ENCODE assay signal across 8 cellular contexts in genomic region chr3:49930241-49930690, GRCh38. TPM values are rescaled to one million over a fixed set of nuclear protein-coding genes. Genes with fewer than 3 reads are reported as not detected.
A peak's percentile ranks its signal among the peaks of the same experiment; 100 is the strongest.
DNase-seq lines count a peak whose midpoint lies in the region; ATAC-seq and TF ChIP-seq lines count a peak whose summit lies in the region.

No MANE protein-coding gene starts in this region.

- peak overlapping the region; percentile 64 for H3K9ac ChIP-seq in muscle layer of colon (ENCODE audit: low read length)

- H3K9me3 Mint-ChIP-seq in chondrocyte (ENCODE audit: low read depth): no peaks in the 10 kb centered on the region

- H3K27me3 Mint-ChIP-seq in chondrocyte (ENCODE audit: low read depth): no peaks in the 10 kb centered on the region

- H3K4me3 Mint-ChIP-seq in chondrocyte (ENCODE audit: unreplicated experiment): peak overlapping the region; percentile 83

- H3K4me3 ChIP-seq in heart left ventricle (peak overlapping the region in 11 of 12 donors; percentile 66 to 93 (median 82)), muscle layer of colon (ENCODE audit: low read depth in 1 of 2, low read length in 2 of 2) (peak overlapping the region; percentile 9 to 95), aorta (ENCODE audit: low read length in 2 of 2) (no peak overlapping the region)

- H3K27me3 ChIP-seq in heart left ventricle (no peaks in the 10 kb centered on the region), muscle layer of colon (ENCODE audit: control insufficient read depth in 1 of 2, insufficient read depth in 2 of 2, low read length in 2 of 2) (no peaks in the 10 kb centered on the region), aorta (ENCODE audit: control insufficient read depth in 1 of 2, insufficient read depth in 2 of 2, low read length in 1 of 2) (no peaks in the 10 kb centered on the region)

- no peak for TF ChIP-seq POLR2A in heart left ventricle (IDR thresholded peaks at IDR 0.05)

- intact Hi-C loops in heart left ventricle (cut with DNase I): loop anchor here in 1 of 10 donors (10.0 kb wide), 1 partner anchor 365 kb away; the partner anchor contains the start of genes HYAL3, IFRD2 and NAA80
- intact Hi-C loops in cardiac septum (cut with DNase I): no loop called here
- intact Hi-C loops in aorta (cut with DNase I): no loop called here

- peaks cover 20% of the 10 kb centered on the region for H3K4me1 Mint-ChIP-seq in chondrocyte (ENCODE audit: low read depth)

- H3K27ac ChIP-seq in heart left ventricle (peak overlapping the region; percentile 72 to 94 (median 89)), muscle layer of colon (ENCODE audit: low read depth, low read length) (peak overlapping the region; percentile 95), aorta (ENCODE audit: low read depth in 1 of 2, low read length in 2 of 2) (peak overlapping the region; percentile 32 to 83)

- H3K4me1 ChIP-seq in heart left ventricle: peaks cover 0 to 31% (median 21%) of the 10 kb centered on the region in 12 donors
- peaks cover 16% of the 10 kb centered on the region for H3K4me1 ChIP-seq in muscle layer of colon (ENCODE audit: insufficient read depth, low read length)
- H3K4me1 ChIP-seq in aorta (ENCODE audit: control insufficient read depth in 1 of 2, insufficient read depth in 2 of 2, low read length in 2 of 2): no peaks in the 10 kb centered on the region

- 39 to 54% (median 47%) methylated on average over 15 of the region's 15 CpGs for WGBS in heart left ventricle, 4 donors
- 34% methylated on average over 15 of the region's 15 CpGs for WGBS in aorta, 2 donors

- DNase-seq in heart left ventricle (peak in 1 of 5 donors; percentile 22), cardiac septum (ENCODE audit: low spot score) (no peak), chondrocyte (ENCODE audit: low spot score) (no peak), aorta (no peak), islet precursor cell (no peak)
- DNase-seq in stimulated activated CD4-positive, alpha-beta T cell treated with anti-CD3 and anti-CD28 coated beads, Interleukin-4, amount 100 ng/mL, for 4 hours: no peak

- H3K36me3 Mint-ChIP-seq in chondrocyte (ENCODE audit: low read depth): no peaks in the 10 kb centered on the region

- TF ChIP-seq CTCF in heart left ventricle (IDR thresholded peaks at IDR 0.05): no peak
- no peak for TF ChIP-seq CTCF in chondrocyte (IDR thresholded peaks at IDR 0.05)

- no peaks in the 10 kb centered on the region for H3K36me3 ChIP-seq in heart left ventricle
- H3K36me3 ChIP-seq in muscle layer of colon (ENCODE audit: insufficient read depth, low read length): no peaks in the 10 kb centered on the region
- H3K36me3 ChIP-seq in aorta (ENCODE audit: control insufficient read depth in 1 of 2, insufficient read depth in 2 of 2, low read length in 1 of 2): no peaks in the 10 kb centered on the region

- H3K27ac Mint-ChIP-seq in chondrocyte (ENCODE audit: unreplicated experiment): peak overlapping the region; percentile 32

- no peaks in the 10 kb centered on the region for H3K9me3 ChIP-seq in heart left ventricle
- H3K9me3 ChIP-seq in muscle layer of colon (ENCODE audit: low read length): no peaks in the 10 kb centered on the region
- H3K9me3 ChIP-seq in aorta (ENCODE audit: control insufficient read depth, low read length): no peaks in the 10 kb centered on the region

- ATAC-seq in heart left ventricle (peak in 2 of 4 donors; percentile 1 to 8), aorta (ENCODE audit: low FRiP score) (no peak), HG03460 (IDR thresholded peaks at IDR 0.05; ENCODE audit: unreplicated experiment) (no peak)

RNA-seq across cellular contexts. Expression of gene MON1A, which starts 0.7 kb away (rescaled TPM):
- total RNA-seq in heart left ventricle (10 to 100 TPM in 2 of 9 donors, 1 to 10 TPM in 7; 4.8 to 13.0 (median 7.7) TPM), cardiac septum (9.4 TPM), chondrocyte (9.6 to 13.6 TPM (median 11.0 TPM) in 3 replicates), aorta (1 to 10 TPM; 7.5 to 9.6 TPM)
- polyA plus RNA-seq in heart left ventricle (10 to 100 TPM in 1 of 2 donors, 1 to 10 TPM in 1; 5.2 to 16.3 TPM), aorta (10 to 100 TPM in 1 of 2 donors, 1 to 10 TPM in 1; 8.9 to 11.4 TPM)

RNA-seq across cellular contexts. Expression of gene RBM6, which starts 9.7 kb away (rescaled TPM):
- total RNA-seq in heart left ventricle: 10 to 100 TPM; 21.1 to 41.4 (median 32.6) TPM
- 10 to 100 TPM; 27.6 to 75.1 TPM for polyA plus RNA-seq in heart left ventricle
- 37.9 TPM for total RNA-seq in cardiac septum
- total RNA-seq in chondrocyte: 57.1 to 70.7 TPM (median 61.0 TPM) in 3 replicates
- total RNA-seq in aorta: 100 to 1,000 TPM; 103 to 154 TPM
- 100 to 1,000 TPM in 1 of 2 donors, 10 to 100 TPM in 1; 47.0 to 271 TPM for polyA plus RNA-seq in aorta

RNA-seq across cellular contexts. Expression of gene MST1R, which starts 26.6 kb away (rescaled TPM):
- total RNA-seq in heart left ventricle (1 to 10 TPM in 8 of 9 donors, under 1 TPM in 1; 0.79 to 8.9 (median 1.8) TPM), cardiac septum (1.2 TPM), chondrocyte (0.55 to 1.1 TPM (median 0.56 TPM) in 3 replicates), aorta (10 to 100 TPM in 1 of 2 donors, 1 to 10 TPM in 1; 2.7 to 13.1 TPM)
- polyA plus RNA-seq in heart left ventricle (1 to 10 TPM; 1.0 to 2.5 TPM), aorta (1 to 10 TPM; 7.4 to 7.6 TPM)

Comparison
In these comparisons a context has a peak if more than half of its experiments do, and no peak if none do; other contexts are left out.
1. H3K4me3 ChIP-seq: peak in heart left ventricle (11 of 12) and muscle layer of colon (2 of 2); none in aorta (0 of 2).
2. Peak in every context shown above with its lines, with median percentiles within 50 percentile points of each other: H3K27ac ChIP-seq.